ENCODE assay signal across 18 cellular contexts in the genomic region with DNA sequence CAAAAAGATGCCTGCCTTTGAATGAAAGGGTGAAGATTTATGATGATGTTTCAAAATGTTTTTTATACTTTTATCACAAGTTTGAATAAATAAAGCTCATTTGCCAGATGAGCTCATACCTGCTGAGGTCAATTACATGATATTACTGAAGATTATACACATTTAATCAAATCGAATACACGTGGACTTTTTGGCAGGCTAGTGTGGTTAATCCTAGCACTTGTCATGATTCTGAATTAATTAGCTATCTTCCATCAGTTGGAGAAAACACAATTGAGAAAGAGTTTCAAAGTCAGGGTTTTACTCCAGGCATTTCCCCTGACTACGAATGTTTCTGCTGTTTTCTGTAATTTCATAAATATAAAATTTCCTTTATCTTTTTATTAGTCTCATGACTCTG.
"Had no signal": no experiment of that assay in that cellular context is flagged by ENCODE, and none has a peak within 500 bp of the region (broad histone marks: within the 10 kb centered on the region; RNA-seq: fewer than 3 reads in every experiment).

No MANE protein-coding gene starts in this region.

- H3K4me3 ChIP-seq: breast epithelium, tibial artery had no signal

- H3K4me1 ChIP-seq: breast epithelium, tibial artery had no signal

- DNase-seq: activated CD4-positive, alpha-beta memory T cell treated with anti-CD3 and anti-CD28 coated beads for 36 hours; activated CD4-positive, alpha-beta T cell treated with anti-CD3 and anti-CD28 coated beads for 36 hours; activated CD8-positive, alpha-beta memory T cell treated with anti-CD3 and anti-CD28 coated beads, Interleukin-2, amount 10 ng/mL, durations not matched to agents 7 days and 5 days; activated naive CD4-positive, alpha-beta T cell treated with anti-CD3 and anti-CD28 coated beads for 36 hours; activated naive CD8-positive, alpha-beta T cell treated with anti-CD3 and anti-CD28 coated beads, Interleukin-2, amount 50 U/mL, for 24 hours; activated T-cell treated with anti-CD3 and anti-CD28 coated beads, Interleukin-2, amount 50 U/mL, for 1 hour; aorta; cerebellar nuclear complex; dermis blood vessel endothelial cell; erythroblast; kidney glomerular epithelial cell; mesenchymal stem cell; natural killer cell; stimulated activated CD4-positive, alpha-beta T cell treated with anti-CD3 and anti-CD28 coated beads, Interleukin-4, amount 100 ng/mL, for 1 hour; stimulated activated naive B cell treated with anti-CD40 and anti-IgM and Interleukin-4, amounts not matched to agents 10 μg/mL and 1 μg/mL and 100 μg/mL, for 72 hours; tibial artery had no signal

- H3K27me3 ChIP-seq: breast epithelium, tibial artery had no signal

- H3K9me3 ChIP-seq: breast epithelium, tibial artery had no signal

- FAIRE-seq: urothelium cell line had no signal

- ATAC-seq: activated CD4-positive, alpha-beta T cell treated with anti-CD3 and anti-CD28 coated beads for 36 hours; activated CD8-positive, alpha-beta memory T cell treated with anti-CD3 and anti-CD28 coated beads, Interleukin-2, amount 10 ng/mL, durations not matched to agents 7 days and 5 days; activated naive CD8-positive, alpha-beta T cell treated with anti-CD3 and anti-CD28 coated beads, Interleukin-2, amount 50 U/mL, for 24 hours; natural killer cell; stimulated activated naive B cell treated with anti-CD40 and anti-IgM and Interleukin-4, amounts not matched to agents 10 μg/mL and 1 μg/mL and 100 μg/mL, for 72 hours had no signal

- H3K27ac ChIP-seq: breast epithelium, tibial artery had no signal
